Comparison of ENCODE assay signal across 1 cellular context in the genomic region with DNA sequence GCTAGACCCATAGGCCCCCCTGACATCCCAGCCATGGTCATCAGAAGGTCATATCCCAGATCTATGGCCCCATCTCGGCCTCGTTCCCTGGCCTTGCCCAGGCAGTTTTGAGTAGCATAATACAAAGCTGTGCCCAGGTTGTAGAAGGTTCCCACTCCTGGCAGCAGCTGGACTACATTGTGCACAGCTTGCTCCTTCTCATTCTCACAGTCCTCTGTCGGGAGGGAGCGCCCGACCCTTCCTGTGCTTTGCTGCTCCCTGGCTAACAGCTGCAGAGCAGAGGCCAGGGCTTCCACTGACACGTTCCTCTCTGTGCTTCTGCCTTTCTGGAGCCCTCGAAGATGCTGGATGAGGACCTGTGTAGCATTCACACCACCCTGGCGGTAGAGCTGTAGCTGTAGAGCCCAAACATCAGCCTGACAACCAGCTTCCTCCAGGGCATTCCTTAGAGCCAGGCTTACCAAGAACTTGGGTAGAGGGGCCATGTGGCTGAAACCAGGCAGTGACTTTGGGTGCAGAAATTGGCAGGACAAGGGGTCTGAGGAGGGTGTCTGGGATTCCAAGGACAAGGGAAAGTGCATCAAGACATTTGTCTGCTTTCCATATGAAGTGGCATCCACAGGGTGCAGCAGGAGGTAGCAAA.
TF ChIP-seq lines count a peak whose summit lies in the region.

No MANE protein-coding gene starts in this region.

TF ChIP-seq in H1, 55 proteins besides CTCF, POLR2A, EP300 and RAD21:
- no peak for TF ChIP-seq KDM5A (IDR thresholded peaks at IDR 0.05; ENCODE audit: low read length)
- no peak for TF ChIP-seq ASH2L (IDR thresholded peaks at IDR 0.05; ENCODE audit: low read length)
- TF ChIP-seq CHD1 (IDR thresholded peaks at IDR 0.05; ENCODE audit: low read depth, low read length) = no peak
- no peak for TF ChIP-seq JUND (IDR thresholded peaks at IDR 0.05; ENCODE audit: low read length)
- no peak for TF ChIP-seq CEBPB (IDR thresholded peaks at IDR 0.05; ENCODE audit: low read depth, low read length)
- no peak for TF ChIP-seq CBX8 (IDR thresholded peaks at IDR 0.05; ENCODE audit: borderline replicate concordance, low read depth, low read length)
- no peak for TF ChIP-seq JUN (IDR thresholded peaks at IDR 0.05; ENCODE audit: low read depth, low read length)
- TF ChIP-seq SP2 (IDR thresholded peaks at IDR 0.05; ENCODE audit: low read length) = no peak
- TF ChIP-seq, protein P1, sequence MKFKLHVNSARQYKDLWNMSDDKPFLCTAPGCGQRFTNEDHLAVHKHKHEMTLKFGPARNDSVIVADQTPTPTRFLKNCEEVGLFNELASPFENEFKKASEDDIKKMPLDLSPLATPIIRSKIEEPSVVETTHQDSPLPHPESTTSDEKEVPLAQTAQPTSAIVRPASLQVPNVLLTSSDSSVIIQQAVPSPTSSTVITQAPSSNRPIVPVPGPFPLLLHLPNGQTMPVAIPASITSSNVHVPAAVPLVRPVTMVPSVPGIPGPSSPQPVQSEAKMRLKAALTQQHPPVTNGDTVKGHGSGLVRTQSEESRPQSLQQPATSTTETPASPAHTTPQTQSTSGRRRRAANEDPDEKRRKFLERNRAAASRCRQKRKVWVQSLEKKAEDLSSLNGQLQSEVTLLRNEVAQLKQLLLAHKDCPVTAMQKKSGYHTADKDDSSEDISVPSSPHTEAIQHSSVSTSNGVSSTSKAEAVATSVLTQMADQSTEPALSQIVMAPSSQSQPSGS (IDR thresholded peaks at IDR 0.05; ENCODE audit: low read length) = no peak
- TF ChIP-seq SP4 (IDR thresholded peaks at IDR 0.05; ENCODE audit: low read length) = no peak
- no peak for TF ChIP-seq BCL11A (IDR thresholded peaks at IDR 0.05; ENCODE audit: low read depth in 2 of 2, low read length in 2 of 2)
- TF ChIP-seq GTF2F1 (IDR thresholded peaks at IDR 0.05; ENCODE audit: borderline replicate concordance, low read depth, low read length) = no peak
- no peak for TF ChIP-seq EGR1 (IDR thresholded peaks at IDR 0.05; ENCODE audit: borderline replicate concordance, low read depth, low read length)
- no peak for TF ChIP-seq TBP (IDR thresholded peaks at IDR 0.05; ENCODE audit: low read depth, low read length)
- no peak for TF ChIP-seq CTBP2 (IDR thresholded peaks at IDR 0.05; ENCODE audit: borderline replicate concordance, insufficient read depth, insufficient read length, low read length)
- no peak for TF ChIP-seq ZNF274 (IDR thresholded peaks at IDR 0.05; ENCODE audit: borderline replicate concordance, extremely low read depth, low read length)
- no peak for TF ChIP-seq RXRA (IDR thresholded peaks at IDR 0.05; ENCODE audit: insufficient read depth, low read depth, low read length)
- TF ChIP-seq BACH1 (IDR thresholded peaks at IDR 0.05; ENCODE audit: low read length) = no peak
- no peak for TF ChIP-seq RFX5 (IDR thresholded peaks at IDR 0.05; ENCODE audit: borderline replicate concordance, low read depth, low read length)
- TF ChIP-seq CREB1 (IDR thresholded peaks at IDR 0.05) = no peak
